Comparison of ENCODE assay signal across 8 cellular contexts in the genomic region with DNA sequence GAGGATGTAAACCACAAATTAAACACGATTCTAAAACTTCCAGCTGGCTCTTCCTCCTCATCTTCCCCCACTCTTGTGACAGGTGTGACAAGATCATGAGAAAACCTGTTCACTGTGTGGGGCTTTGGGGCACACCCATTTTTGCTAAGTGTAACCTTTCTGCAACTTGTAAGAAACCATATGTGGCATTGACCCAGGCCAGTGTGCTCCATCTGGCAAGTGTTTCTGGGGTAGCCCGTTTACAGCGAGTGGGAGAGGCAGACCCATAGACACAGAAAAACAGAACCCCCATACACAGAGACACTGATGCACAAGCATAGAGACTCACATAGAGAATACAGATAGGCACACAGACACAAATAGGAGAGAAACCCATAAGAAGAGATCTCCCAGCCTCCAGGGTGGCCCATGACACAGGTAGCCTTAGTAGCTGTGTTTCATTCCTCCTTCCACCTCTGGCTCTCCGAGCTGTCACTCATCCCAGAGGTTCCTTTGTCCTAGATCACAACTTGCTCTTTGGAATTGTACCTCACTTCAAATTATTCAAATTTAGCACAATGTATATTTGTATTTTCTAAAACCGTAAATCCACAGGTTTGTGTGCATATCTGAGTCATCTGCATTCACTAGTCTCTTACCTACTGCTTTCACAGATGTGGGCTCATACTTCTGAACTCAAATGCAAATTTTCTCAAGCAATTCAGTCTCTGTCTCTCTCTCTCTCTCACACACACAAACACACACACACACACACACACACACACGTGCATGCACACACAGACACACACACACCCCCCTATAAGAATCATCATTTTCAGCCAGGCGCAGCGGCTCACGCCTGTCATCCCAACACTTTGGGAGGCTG.
A peak's percentile ranks its signal among the peaks of the same experiment; 100 is the strongest.
DNase-seq lines count a peak whose midpoint lies in the region; ATAC-seq, FAIRE-seq and TF ChIP-seq lines count a peak whose summit lies in the region.

No MANE protein-coding gene starts in this region.

- H3K9ac ChIP-seq in kidney (ENCODE audit: low read length in 2 of 2) = no peak overlapping the region

- no peak overlapping the region for H3K27ac ChIP-seq in substantia nigra (ENCODE audit: low read depth, low read length, poor library complexity, severe bottlenecking)
- H3K27ac ChIP-seq in kidney (ENCODE audit: low read depth in 2 of 2, low read length in 2 of 2) = peak overlapping the region in 1 of 2 donors; percentile 17

- peak overlapping the region; percentile 86 for H3K27ac Mint-ChIP-seq in T-helper 2 cell treated with Interferon-gamma antibody and Interleukin-4, amounts not matched to agents 5 μg/mL and 100 μg/mL, for 36 hours
- peak overlapping the region; percentile 51 for H3K27ac Mint-ChIP-seq in neural crest cell (ENCODE audit: unreplicated experiment)

- peaks cover 27% of the 10 kb centered on the region for H3K36me3 Mint-ChIP-seq in T-helper 2 cell treated with Interferon-gamma antibody and Interleukin-4, amounts not matched to agents 5 μg/mL and 100 μg/mL, for 36 hours (ENCODE audit: low read depth)
- H3K36me3 Mint-ChIP-seq in neural crest cell (ENCODE audit: low read depth) = peaks cover 5% of the 10 kb centered on the region

- H3K9me3 Mint-ChIP-seq in T-helper 2 cell treated with Interferon-gamma antibody and Interleukin-4, amounts not matched to agents 5 μg/mL and 100 μg/mL, for 36 hours = no peaks in the 10 kb centered on the region
- peaks cover 4% of the 10 kb centered on the region for H3K9me3 Mint-ChIP-seq in neural crest cell

- peak overlapping the region; percentile 64 for H3K4me3 Mint-ChIP-seq in T-helper 2 cell treated with Interferon-gamma antibody and Interleukin-4, amounts not matched to agents 5 μg/mL and 100 μg/mL, for 36 hours
- H3K4me3 Mint-ChIP-seq in neural crest cell = peak overlapping the region; percentile 33

- H3K36me3 ChIP-seq in kidney (ENCODE audit: control insufficient read depth in 1 of 2, insufficient read depth in 2 of 2, low read length in 2 of 2) = no peaks in the 10 kb centered on the region

- DNase-seq in T-helper 2 cell treated with Interferon-gamma antibody and Interleukin-4, amounts not matched to agents 5 μg/mL and 100 μg/mL, for 36 hours (ENCODE audit: low spot score) = no peak
- no peak for DNase-seq in neural crest cell (ENCODE audit: low read depth, low spot score)
- DNase-seq in substantia nigra (lab: John Stamatoyannopoulos, UW) = no peak
- DNase-seq in HCEC 1CT = no peak
- no peak for DNase-seq in kidney
- no peak for DNase-seq in NCI-H510A treated with DMSO at 0.1 percent for 48 hours (lab: John Stamatoyannopoulos, UW)

- H3K4me3 ChIP-seq in kidney (ENCODE audit: low read length in 2 of 2) = no peak overlapping the region

- intact Hi-C loops in kidney (cut with DNase I) = no loop called here

- no peaks in the 10 kb centered on the region for H3K27me3 Mint-ChIP-seq in T-helper 2 cell treated with Interferon-gamma antibody and Interleukin-4, amounts not matched to agents 5 μg/mL and 100 μg/mL, for 36 hours (ENCODE audit: low read depth)
- H3K27me3 Mint-ChIP-seq in neural crest cell (ENCODE audit: low read depth) = no peaks in the 10 kb centered on the region

- FAIRE-seq in kidney (lab: Jason Lieb, UNC) = no peak

- ATAC-seq in GM18870 (IDR thresholded peaks at IDR 0.05; ENCODE audit: unreplicated experiment) (peak; percentile 41), HG02973 (IDR thresholded peaks at IDR 0.05; ENCODE audit: unreplicated experiment) (peak; percentile 37)

- H3K9me3 ChIP-seq in kidney (ENCODE audit: control insufficient read depth in 1 of 2, low read length in 2 of 2) = no peaks in the 10 kb centered on the region

- H3K4me1 ChIP-seq in kidney (ENCODE audit: control insufficient read depth in 1 of 2, insufficient read depth in 1 of 2, low read depth in 1 of 2, low read length in 2 of 2) = peaks cover 0 to 4% of the 10 kb centered on the region in 2 donors

- H3K4me1 Mint-ChIP-seq in T-helper 2 cell treated with Interferon-gamma antibody and Interleukin-4, amounts not matched to agents 5 μg/mL and 100 μg/mL, for 36 hours (ENCODE audit: low read depth) = peaks cover 56% of the 10 kb centered on the region
- peaks cover 30% of the 10 kb centered on the region for H3K4me1 Mint-ChIP-seq in neural crest cell

- TF ChIP-seq CTCF in neural crest cell (conservative IDR thresholded peaks at IDR 0.05) (no peak), kidney (IDR thresholded peaks at IDR 0.05; ENCODE audit: borderline replicate concordance, extremely low read depth, insufficient read depth) (no peak)
